ENCODE assay signal across 1 cellular context in genomic region chr17:28604031-28604430, GRCh38.
TF ChIP-seq lines count a peak whose summit lies in the region.

No MANE protein-coding gene starts in this region.

TF ChIP-seq in K562, 482 proteins besides CTCF, POLR2A, EP300 and RAD21:
- 0 out of 2 replicates have a peak, but pooled peaks have one; percentile 17 for TF ChIP-seq POLR2G (IDR thresholded peaks at IDR 0.05; ENCODE audit: low read depth, low read length)
